In the genomic region with DNA sequence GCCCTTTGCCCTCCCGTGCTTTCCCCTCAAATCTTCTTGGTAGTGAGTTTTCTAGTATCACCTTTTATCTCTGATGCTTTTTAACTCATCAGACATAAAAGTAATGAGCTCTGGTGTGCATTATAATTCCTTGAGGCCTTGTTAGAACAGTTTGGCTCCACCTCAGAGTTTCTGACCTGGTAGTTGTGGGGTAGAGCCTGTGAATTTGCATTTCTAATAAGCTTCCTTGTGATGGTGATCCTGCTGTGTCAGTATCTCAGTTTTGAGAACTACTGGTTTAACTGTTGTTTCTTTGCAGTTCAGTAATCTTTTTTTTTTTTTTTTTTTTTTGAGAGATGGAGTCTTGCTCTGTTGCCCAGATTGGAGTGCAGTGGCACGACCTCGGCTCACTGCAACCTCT, we compare ENCODE assay signal across 15 cellular contexts. TPM values are rescaled to one million over a fixed set of nuclear protein-coding genes. Genes with fewer than 3 reads are reported as not detected.
DNase-seq lines count a peak whose midpoint lies in the region; ATAC-seq, FAIRE-seq and TF ChIP-seq lines count a peak whose summit lies in the region.
"Had no signal": no experiment of that assay in that cellular context is flagged by ENCODE, and none has a peak within 500 bp of the region (broad histone marks: within the 10 kb centered on the region; RNA-seq: fewer than 3 reads in every experiment).

No MANE protein-coding gene starts in this region.

- no peaks in the 10 kb centered on the region for H3K27me3 Mint-ChIP-seq in MCF 10A (ENCODE audit: insufficient read depth, unreplicated experiment)
- H3K27me3 Mint-ChIP-seq in T-helper 17 cell = no peaks in the 10 kb centered on the region

- H3K4me2 ChIP-seq in osteoblast (ENCODE audit: insufficient read depth, low read length) = no peak overlapping the region

- no peak for FAIRE-seq in D721Med (lab: Jason Lieb, UNC)

- H3K4me3 Mint-ChIP-seq in MCF 10A (ENCODE audit: unreplicated experiment) (no peak overlapping the region), T-helper 17 cell (no peak overlapping the region)

- TF ChIP-seq CTCF in MCF 10A (IDR thresholded peaks at IDR 0.05; ENCODE audit: unreplicated experiment) = no peak
- TF ChIP-seq CTCF in breast epithelium (IDR thresholded peaks at IDR 0.05) = no peak
- TF ChIP-seq CTCF in D721Med (IDR thresholded peaks at IDR 0.05; ENCODE audit: insufficient read depth, missing control alignments) = no peak
- no peak for TF ChIP-seq CTCF in osteoblast (IDR thresholded peaks at IDR 0.05; ENCODE audit: extremely low read depth, low read depth, low read length)

- peaks cover 12% of the 10 kb centered on the region for H3K4me1 Mint-ChIP-seq in MCF 10A (ENCODE audit: insufficient read depth, unreplicated experiment)
- H3K4me1 Mint-ChIP-seq in T-helper 17 cell = peaks cover 32% of the 10 kb centered on the region

- DNase-seq in MCF 10A (ENCODE audit: unreplicated experiment) (no peak), breast epithelium (ENCODE audit: low spot score in 2 of 2) (no peak), T-helper 17 cell (no peak), D721Med (ENCODE audit: insufficient read length, low spot score) (no peak), AML-193 (lab: John Stamatoyannopoulos, UW) (no peak), left ventricle myocardium superior (no peak), osteoblast (ENCODE audit: insufficient read length, low spot score, missing footprints) (no peak)
- DNase-seq: activated CD4-positive, CD25-positive, alpha-beta regulatory T cell; effector CD4-positive, alpha-beta T cell; EL; foreskin melanocyte; mucosa of descending colon; retina; stimulated activated CD4-positive, alpha-beta T cell treated with anti-CD3 and anti-CD28 coated beads, Interleukin-1b, Interleukin-23, amount 100 ng/mL, for 48 hours had no signal

- ATAC-seq in HG02610 (IDR thresholded peaks at IDR 0.05; ENCODE audit: unreplicated experiment) (peak; percentile 59), T-helper 17 cell (no peak), left ventricle myocardium superior (no peak)
- ATAC-seq: mucosa of descending colon had no signal

- no peak overlapping the region for H2AFZ ChIP-seq in osteoblast (ENCODE audit: low read length)

- POLR2A ChIA-PET in MCF 10A (lab: Yijun Ruan, JAX) = interaction anchor here (0.7 to 4.5 kb wide), 4 partner anchors 13 to 109 kb away, joined by 3 to 26 read pairs (median 4); a partner anchor contains a TSS

- no TSS peak for BruUV-seq in MCF 10A (replicated peaks; lab: Mats Ljungman, UMichigan)

- no peaks in the 10 kb centered on the region for H3K9me3 ChIP-seq in breast epithelium
- H3K9me3 ChIP-seq in T-helper 17 cell (ENCODE audit: control insufficient read depth, low read length, poor library complexity, severe bottlenecking) = no peaks in the 10 kb centered on the region
- H3K9me3 ChIP-seq in osteoblast (ENCODE audit: low read depth, low read length) = no peaks in the 10 kb centered on the region
- H3K9me3 ChIP-seq: mucosa of descending colon had no signal

- no peaks in the 10 kb centered on the region for H3K36me3 ChIP-seq in breast epithelium
- no peaks in the 10 kb centered on the region for H3K36me3 ChIP-seq in osteoblast (ENCODE audit: insufficient read depth, low read length)

- H3K4me1 ChIP-seq in breast epithelium (peaks cover 0 to 5% of the 10 kb centered on the region in 2 donors), osteoblast (ENCODE audit: insufficient read depth, low read length) (peaks cover 7% of the 10 kb centered on the region)

- H3K27ac ChIP-seq in breast epithelium = no peak overlapping the region
- H3K27ac ChIP-seq in osteoblast (ENCODE audit: low read depth, low read length) = no peak overlapping the region

- no peak overlapping the region for H3K4me3 ChIP-seq in breast epithelium
- no peak overlapping the region for H3K4me3 ChIP-seq in osteoblast (ENCODE audit: insufficient read depth, low read length)
- H3K4me3 ChIP-seq: mucosa of descending colon had no signal

- H3K36me3 Mint-ChIP-seq in MCF 10A (ENCODE audit: insufficient read depth, unreplicated experiment) (peaks cover 52% of the 10 kb centered on the region), T-helper 17 cell (ENCODE audit: low read depth) (peaks cover 2% of the 10 kb centered on the region)

- CTCF ChIA-PET in MCF 10A (lab: Yijun Ruan, JAX) = interaction anchor here (0.6 to 1.5 kb wide), 8 partner anchors 10 to 170 kb away, joined by 3 to 6 read pairs (median 3); no protein-coding TSS in a partner anchor

- no peaks in the 10 kb centered on the region for H3K9me3 Mint-ChIP-seq in MCF 10A (ENCODE audit: unreplicated experiment)

- no peaks in the 10 kb centered on the region for H3K27me3 ChIP-seq in breast epithelium
- H3K27me3 ChIP-seq in osteoblast (ENCODE audit: insufficient read depth, low read length) = no peaks in the 10 kb centered on the region

- H4K20me1 ChIP-seq in osteoblast (ENCODE audit: insufficient read depth, low read length) = peaks cover 15% of the 10 kb centered on the region

- H3K79me2 ChIP-seq in osteoblast (ENCODE audit: insufficient read depth, low read length) = peaks cover 88% of the 10 kb centered on the region

- intact Hi-C loops in MCF 10A (cut with micrococcal nuclease) (no loop called here), breast epithelium (cut with DNase I; ENCODE audit: low total_unique reads) (no loop called here), left ventricle myocardium superior (cut with micrococcal nuclease) (no loop called here)

- H3K27ac Mint-ChIP-seq in MCF 10A (ENCODE audit: low read depth, unreplicated experiment) = peak overlapping the region; percentile 43
- H3K27ac Mint-ChIP-seq in T-helper 17 cell = peak overlapping the region; percentile 32

- no peak for TF ChIP-seq POLR2A in breast epithelium (IDR thresholded peaks at IDR 0.05)

RNA-seq across cellular contexts. Expression of a gene that starts 31.1 kb away (rescaled TPM):
- total RNA-seq in MCF 10A (2022) = 306 and 329 TPM in 2 replicates
- 10 to 100 TPM; 55.1 to 68.3 (median 58.1) TPM for total RNA-seq in breast epithelium
- 100 to 1,000 TPM; 153 to 165 TPM for total RNA-seq in T-helper 17 cell
- total RNA-seq in left ventricle myocardium superior = 118 TPM
- total RNA-seq in osteoblast = 52.8 and 58.6 TPM in 2 replicates

RNA-seq across cellular contexts. Expression of a gene that starts 55.9 kb away (rescaled TPM):
- total RNA-seq in MCF 10A (2022) (7.8 and 10.9 TPM in 2 replicates), breast epithelium (10 to 100 TPM; 33.9 to 66.9 (median 38.3) TPM), T-helper 17 cell (1 to 10 TPM; 3.2 to 4.3 TPM), left ventricle myocardium superior (75.7 TPM), osteoblast (186 and 210 TPM in 2 replicates)
